In genomic region chr6:42028234-42029061, GRCh38 we compare ENCODE assay signal across 8 cellular contexts. TPM values are rescaled to one million over a fixed set of nuclear protein-coding genes. Genes with fewer than 3 reads are reported as not detected.
DNase-seq lines count a peak whose midpoint lies in the region; ATAC-seq and TF ChIP-seq lines count a peak whose summit lies in the region.

No MANE protein-coding gene starts in this region.

- H3K9me3 Mint-ChIP-seq in activated CD8-positive, alpha-beta T cell treated with anti-CD3 and anti-CD28 coated beads for 36 hours: peaks cover 2% of the 10 kb centered on the region

- ATAC-seq in activated CD8-positive, alpha-beta T cell treated with anti-CD3 and anti-CD28 coated beads for 36 hours: peak; percentile 16
- ATAC-seq in HG02798 (IDR thresholded peaks at IDR 0.05; ENCODE audit: poor library complexity, unreplicated experiment) (no peak), GM18870 (IDR thresholded peaks at IDR 0.05; ENCODE audit: unreplicated experiment) (no peak)

- no peaks in the 10 kb centered on the region for H3K27me3 Mint-ChIP-seq in activated CD8-positive, alpha-beta T cell treated with anti-CD3 and anti-CD28 coated beads for 36 hours

- no peak for TF ChIP-seq CTCF in activated CD8-positive, alpha-beta T cell treated with anti-CD3 and anti-CD28 coated beads for 36 hours (IDR thresholded peaks at IDR 0.05)

- peaks cover 30% of the 10 kb centered on the region for H3K36me3 Mint-ChIP-seq in activated CD8-positive, alpha-beta T cell treated with anti-CD3 and anti-CD28 coated beads for 36 hours (ENCODE audit: low read depth)

- POLR2A ChIA-PET in activated CD8-positive, alpha-beta T cell treated with anti-CD3 and anti-CD28 coated beads for 36 hours (lab: Charles Lee): interaction anchor here (0.7 to 3.7 kb wide), 14 partner anchors 8 to 92 kb away, joined by 3 to 19 read pairs (median 4); partner anchors contain the start of gene CCND3

- CTCF ChIA-PET in activated CD8-positive, alpha-beta T cell treated with anti-CD3 and anti-CD28 coated beads for 36 hours (lab: Charles Lee): interaction anchor here (0.9 to 3.1 kb wide), 7 partner anchors 13 to 107 kb away, joined by 3 to 12 read pairs (median 6); partner anchors contain the start of genes BYSL and MED20

- peak overlapping the region; percentile 98 for H3K27ac Mint-ChIP-seq in activated CD8-positive, alpha-beta T cell treated with anti-CD3 and anti-CD28 coated beads for 36 hours

- H3K4me1 Mint-ChIP-seq in activated CD8-positive, alpha-beta T cell treated with anti-CD3 and anti-CD28 coated beads for 36 hours (ENCODE audit: low read depth): peaks cover 82% of the 10 kb centered on the region

- DNase-seq in AG08395 (ENCODE audit: low spot score) (peak; percentile 48), HUDEP-2 (lab: John Stamatoyannopoulos, UW; ENCODE audit: unreplicated experiment in 76 of 76) (peak in 73 of 76 experiments; percentile 55 to 96 (median 85)), islet precursor cell (peak; percentile 93), NCI-H446 treated with DMSO at 0.1 percent for 48 hours (lab: John Stamatoyannopoulos, UW) (no peak), HuH-7.5 (ENCODE audit: low spot score) (no peak)
- no peak for DNase-seq in activated CD8-positive, alpha-beta T cell treated with anti-CD3 and anti-CD28 coated beads for 36 hours

- H3K4me3 Mint-ChIP-seq in activated CD8-positive, alpha-beta T cell treated with anti-CD3 and anti-CD28 coated beads for 36 hours: peak overlapping the region; percentile 71

- intact Hi-C loops in activated CD8-positive, alpha-beta T cell treated with anti-CD3 and anti-CD28 coated beads for 36 hours (cut with micrococcal nuclease): no loop called here

RNA-seq across cellular contexts. Expression of gene TAF8, which starts 21.9 kb away (rescaled TPM):
- total RNA-seq in activated CD8-positive, alpha-beta T cell treated with anti-CD3 and anti-CD28 coated beads for 36 hours: 10 to 100 TPM; 40.0 to 42.3 TPM

Comparison
In these comparisons a context has a peak if more than half of its experiments do, and no peak if none do; other contexts are left out.
1. DNase-seq: peak in AG08395 (single experiment), HUDEP-2 (73 of 76) and islet precursor cell (single experiment); none in activated CD8-positive, alpha-beta T cell treated with anti-CD3 and anti-CD28 coated beads for 36 hours (single experiment), NCI-H446 treated with DMSO at 0.1 percent for 48 hours (single experiment) and HuH-7.5 (single experiment).